ENCODE assay signal across 1 cellular context in the genomic region with DNA sequence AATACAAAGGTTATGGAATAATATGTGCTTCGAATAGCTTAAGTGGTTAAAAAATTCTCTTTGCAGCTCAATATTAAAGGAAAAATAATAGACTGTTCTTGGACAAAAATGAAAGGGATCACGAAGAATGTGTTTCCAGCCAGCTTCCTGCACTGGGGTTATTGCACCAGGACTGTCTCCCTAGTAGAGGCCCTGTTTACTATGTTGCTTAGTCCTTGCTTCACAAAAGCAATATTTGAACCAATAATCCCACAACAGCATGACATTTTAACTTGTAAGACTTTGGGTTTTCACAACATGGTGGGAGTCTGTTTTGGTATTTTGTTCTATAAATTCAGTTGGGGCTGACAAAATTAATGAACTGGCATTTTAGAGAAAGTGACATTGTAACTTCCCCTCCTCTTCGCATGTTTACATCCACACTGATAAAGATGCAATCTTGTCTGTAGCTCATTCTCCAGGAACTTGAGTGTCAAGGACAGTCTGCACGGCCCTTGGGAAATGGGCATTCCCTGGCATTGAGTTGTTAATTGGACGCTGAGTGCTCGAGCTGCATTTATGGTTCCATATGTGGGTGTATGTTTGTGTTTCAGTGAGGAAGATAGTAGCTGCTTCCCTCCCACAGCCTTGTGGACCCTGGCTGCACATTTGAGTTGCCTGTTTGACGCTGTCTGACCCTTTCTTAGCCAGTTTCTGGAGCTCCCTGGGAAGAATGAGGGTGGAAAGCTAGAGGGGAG.
TF ChIP-seq lines count a peak whose summit lies in the region.

No MANE protein-coding gene starts in this region.

TF ChIP-seq in HepG2, 621 proteins besides CTCF, POLR2A, EP300 and RAD21:
- TF ChIP-seq ZNF326 (CRISPR knock-in tag; IDR thresholded peaks at IDR 0.05; ENCODE audit: borderline replicate concordance) (no peak), KLF11 (CRISPR knock-in tag; IDR thresholded peaks at IDR 0.05) (no peak), ZNF891 (CRISPR knock-in tag; IDR thresholded peaks at IDR 0.05) (no peak), CHCHD3 (CRISPR knock-in tag; IDR thresholded peaks at IDR 0.05) (no peak), ERF (CRISPR knock-in tag; IDR thresholded peaks at IDR 0.05) (no peak), NFE2L2 (IDR thresholded peaks at IDR 0.05; ENCODE audit: low read length) (no peak)
TF ChIP-seq in HepG2: peak in this region for 0.
